In the genomic region with DNA sequence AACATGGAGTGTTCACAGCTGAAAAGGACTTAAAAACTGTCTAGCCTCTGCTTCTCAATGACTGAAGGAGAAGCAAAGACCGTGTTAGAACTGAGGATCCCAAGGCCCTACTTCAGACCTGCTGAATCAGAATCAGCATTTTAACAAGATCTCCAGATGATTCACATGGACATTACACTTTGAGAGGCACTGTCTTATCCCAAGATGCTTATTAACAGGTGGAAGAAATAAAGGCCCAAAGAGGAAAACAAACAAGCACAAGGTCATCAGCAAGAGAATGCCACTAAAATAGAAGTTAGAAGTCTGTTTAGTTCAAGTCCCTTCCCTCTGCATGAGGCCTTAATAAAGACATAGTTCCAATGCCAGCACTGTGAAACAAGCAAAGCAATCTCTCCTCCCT, we compare ENCODE assay signal across 14 cellular contexts.
"Had no signal": no experiment of that assay in that cellular context is flagged by ENCODE, and none has a peak within 500 bp of the region (broad histone marks: within the 10 kb centered on the region; RNA-seq: fewer than 3 reads in every experiment).

No MANE protein-coding gene starts in this region.

- H3K27ac ChIP-seq: adrenal gland, cardiac muscle cell, hepatocyte, suprapubic skin, WERI-Rb-1 had no signal

- H3K79me2 ChIP-seq: hepatocyte had no signal

- H3K27me3 ChIP-seq: adrenal gland, cardiac muscle cell, hepatocyte, suprapubic skin had no signal

- H3K27ac Mint-ChIP-seq: activated CD4-positive, alpha-beta memory T cell treated with anti-CD3 and anti-CD28 coated beads for 36 hours; activated T-helper 1 cell treated with anti-CD3 and anti-CD28 coated beads, Interleukin-12 subunit alpha, Interleukin-12 subunit beta, Interleukin-2, Interleukin-4 antibody, amounts not matched to agents 30 ng/mL and 10 ng/mL and 1 ng/mL, durations not matched to agents 14 hours and 24 hours and 36 hours had no signal

- H3K36me3 Mint-ChIP-seq: activated CD4-positive, alpha-beta memory T cell treated with anti-CD3 and anti-CD28 coated beads for 36 hours had no signal

- H3K9me3 Mint-ChIP-seq: activated CD4-positive, alpha-beta memory T cell treated with anti-CD3 and anti-CD28 coated beads for 36 hours; activated T-helper 1 cell treated with anti-CD3 and anti-CD28 coated beads, Interleukin-12 subunit alpha, Interleukin-12 subunit beta, Interleukin-2, Interleukin-4 antibody, amounts not matched to agents 30 ng/mL and 10 ng/mL and 1 ng/mL, durations not matched to agents 14 hours and 24 hours and 36 hours had no signal

- H3K4me1 ChIP-seq: suprapubic skin had no signal

- H2AFZ ChIP-seq: hepatocyte had no signal

- H3K4me2 ChIP-seq: hepatocyte had no signal

- H3K9me3 ChIP-seq: adrenal gland, suprapubic skin had no signal

- H3K4me3 Mint-ChIP-seq: activated CD4-positive, alpha-beta memory T cell treated with anti-CD3 and anti-CD28 coated beads for 36 hours; activated T-helper 1 cell treated with anti-CD3 and anti-CD28 coated beads, Interleukin-12 subunit alpha, Interleukin-12 subunit beta, Interleukin-2, Interleukin-4 antibody, amounts not matched to agents 30 ng/mL and 10 ng/mL and 1 ng/mL, durations not matched to agents 14 hours and 24 hours and 36 hours had no signal

- H3K4me3 ChIP-seq: adrenal gland, cardiac muscle cell, hepatocyte, suprapubic skin had no signal

- H3K36me3 ChIP-seq: adrenal gland, cardiac muscle cell, suprapubic skin, WERI-Rb-1 had no signal

- DNase-seq: activated CD4-positive, alpha-beta memory T cell treated with anti-CD3 and anti-CD28 coated beads for 36 hours; activated CD8-positive, alpha-beta memory T cell treated with anti-CD3 and anti-CD28 coated beads, Interleukin-2, amount 50 U/mL, for 4 hours; activated naive CD4-positive, alpha-beta T cell treated with Interleukin-2 at 50 U/mL for 16 hours; adrenal gland; small intestine; stimulated activated CD4-positive, alpha-beta T cell treated with anti-CD3 and anti-CD28 coated beads, Interleukin-4, amount 100 ng/mL, for 24 hours; stimulated activated naive CD4-positive, alpha-beta T cell treated with Interleukin-2 at 50 U/mL for 16 hours; T-helper 1 cell; trophoblast cell; WERI-Rb-1 had no signal
